ENCODE assay signal across 1 cellular context in the genomic region with DNA sequence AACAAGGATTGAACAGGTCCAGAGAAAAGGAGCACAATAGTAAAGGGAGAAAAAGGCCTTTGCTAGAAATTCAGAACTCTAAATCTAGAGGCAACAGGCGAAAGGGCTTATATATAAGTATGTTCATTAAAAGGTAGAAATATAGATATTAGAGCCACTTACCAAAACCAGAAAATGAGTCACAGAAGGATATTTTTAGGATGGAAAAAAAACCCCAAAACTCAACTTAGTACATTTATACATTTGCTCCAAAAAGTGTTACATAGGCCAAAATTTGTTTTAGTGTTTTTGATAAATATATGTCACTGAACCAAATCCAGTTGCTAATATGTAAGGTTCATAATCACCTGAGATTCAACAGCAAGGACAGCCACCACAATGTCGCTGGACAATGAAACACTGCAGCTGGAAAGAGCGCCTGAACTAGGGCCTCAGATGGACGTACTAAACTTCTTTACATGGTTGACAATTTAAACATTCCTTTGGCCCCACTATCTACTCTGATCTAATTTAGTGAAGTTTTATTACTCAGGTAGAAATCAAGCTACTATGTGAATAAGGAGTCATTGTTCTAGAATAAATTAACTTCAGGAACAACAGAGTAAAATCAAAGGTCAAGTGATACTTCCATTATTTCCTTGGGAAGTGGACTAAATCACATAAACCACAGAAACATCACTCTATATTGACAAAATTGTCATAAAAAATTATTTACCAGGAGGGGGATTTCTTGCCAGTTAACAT.
TF ChIP-seq lines count a peak whose summit lies in the region.

No MANE protein-coding gene starts in this region.

TF ChIP-seq in GM23338, 12 proteins besides CTCF, POLR2A, EP300 and RAD21:
- TF ChIP-seq, protein P1, sequence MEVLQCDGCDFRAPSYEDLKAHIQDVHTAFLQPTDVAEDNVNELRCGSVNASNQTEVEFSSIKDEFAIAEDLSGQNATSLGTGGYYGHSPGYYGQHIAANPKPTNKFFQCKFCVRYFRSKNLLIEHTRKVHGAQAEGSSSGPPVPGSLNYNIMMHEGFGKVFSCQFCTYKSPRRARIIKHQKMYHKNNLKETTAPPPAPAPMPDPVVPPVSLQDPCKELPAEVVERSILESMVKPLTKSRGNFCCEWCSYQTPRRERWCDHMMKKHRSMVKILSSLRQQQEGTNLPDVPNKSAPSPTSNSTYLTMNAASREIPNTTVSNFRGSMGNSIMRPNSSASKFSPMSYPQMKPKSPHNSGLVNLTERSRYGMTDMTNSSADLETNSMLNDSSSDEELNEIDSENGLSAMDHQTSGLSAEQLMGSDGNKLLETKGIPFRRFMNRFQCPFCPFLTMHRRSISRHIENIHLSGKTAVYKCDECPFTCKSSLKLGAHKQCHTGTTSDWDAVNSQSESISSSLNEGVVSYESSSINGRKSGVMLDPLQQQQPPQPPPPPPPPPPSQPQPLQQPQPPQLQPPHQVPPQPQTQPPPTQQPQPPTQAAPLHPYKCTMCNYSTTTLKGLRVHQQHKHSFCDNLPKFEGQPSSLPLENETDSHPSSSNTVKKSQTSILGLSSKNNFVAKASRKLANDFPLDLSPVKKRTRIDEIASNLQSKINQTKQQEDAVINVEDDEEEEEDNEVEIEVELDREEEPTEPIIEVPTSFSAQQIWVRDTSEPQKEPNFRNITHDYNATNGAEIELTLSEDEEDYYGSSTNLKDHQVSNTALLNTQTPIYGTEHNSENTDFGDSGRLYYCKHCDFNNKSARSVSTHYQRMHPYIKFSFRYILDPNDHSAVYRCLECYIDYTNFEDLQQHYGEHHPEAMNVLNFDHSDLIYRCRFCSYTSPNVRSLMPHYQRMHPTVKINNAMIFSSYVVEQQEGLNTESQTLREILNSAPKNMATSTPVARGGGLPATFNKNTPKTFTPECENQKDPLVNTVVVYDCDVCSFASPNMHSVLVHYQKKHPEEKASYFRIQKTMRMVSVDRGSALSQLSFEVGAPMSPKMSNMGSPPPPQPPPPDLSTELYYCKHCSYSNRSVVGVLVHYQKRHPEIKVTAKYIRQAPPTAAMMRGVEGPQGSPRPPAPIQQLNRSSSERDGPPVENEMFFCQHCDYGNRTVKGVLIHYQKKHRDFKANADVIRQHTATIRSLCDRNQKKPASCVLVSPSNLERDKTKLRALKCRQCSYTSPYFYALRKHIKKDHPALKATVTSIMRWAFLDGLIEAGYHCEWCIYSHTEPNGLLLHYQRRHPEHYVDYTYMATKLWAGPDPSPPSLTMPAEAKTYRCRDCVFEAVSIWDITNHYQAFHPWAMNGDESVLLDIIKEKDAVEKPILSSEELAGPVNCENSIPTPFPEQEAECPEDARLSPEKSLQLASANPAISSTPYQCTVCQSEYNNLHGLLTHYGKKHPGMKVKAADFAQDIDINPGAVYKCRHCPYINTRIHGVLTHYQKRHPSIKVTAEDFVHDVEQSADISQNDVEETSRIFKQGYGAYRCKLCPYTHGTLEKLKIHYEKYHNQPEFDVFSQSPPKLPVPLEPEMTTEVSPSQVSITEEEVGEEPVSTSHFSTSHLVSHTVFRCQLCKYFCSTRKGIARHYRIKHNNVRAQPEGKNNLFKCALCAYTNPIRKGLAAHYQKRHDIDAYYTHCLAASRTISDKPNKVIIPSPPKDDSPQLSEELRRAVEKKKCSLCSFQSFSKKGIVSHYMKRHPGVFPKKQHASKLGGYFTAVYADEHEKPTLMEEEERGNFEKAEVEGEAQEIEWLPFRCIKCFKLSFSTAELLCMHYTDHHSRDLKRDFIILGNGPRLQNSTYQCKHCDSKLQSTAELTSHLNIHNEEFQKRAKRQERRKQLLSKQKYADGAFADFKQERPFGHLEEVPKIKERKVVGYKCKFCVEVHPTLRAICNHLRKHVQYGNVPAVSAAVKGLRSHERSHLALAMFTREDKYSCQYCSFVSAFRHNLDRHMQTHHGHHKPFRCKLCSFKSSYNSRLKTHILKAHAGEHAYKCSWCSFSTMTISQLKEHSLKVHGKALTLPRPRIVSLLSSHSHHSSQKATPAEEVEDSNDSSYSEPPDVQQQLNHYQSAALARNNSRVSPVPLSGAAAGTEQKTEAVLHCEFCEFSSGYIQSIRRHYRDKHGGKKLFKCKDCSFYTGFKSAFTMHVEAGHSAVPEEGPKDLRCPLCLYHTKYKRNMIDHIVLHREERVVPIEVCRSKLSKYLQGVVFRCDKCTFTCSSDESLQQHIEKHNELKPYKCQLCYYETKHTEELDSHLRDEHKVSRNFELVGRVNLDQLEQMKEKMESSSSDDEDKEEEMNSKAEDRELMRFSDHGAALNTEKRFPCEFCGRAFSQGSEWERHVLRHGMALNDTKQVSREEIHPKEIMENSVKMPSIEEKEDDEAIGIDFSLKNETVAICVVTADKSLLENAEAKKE (CRISPR knock-in tag; IDR thresholded peaks at IDR 0.05) = no peak
- TF ChIP-seq POLR2AphosphoS5 (IDR thresholded peaks at IDR 0.05; ENCODE audit: low read depth) (no peak), NANOG (IDR thresholded peaks at IDR 0.05; ENCODE audit: borderline replicate concordance) (no peak), CREB1 (CRISPR knock-in tag; IDR thresholded peaks at IDR 0.05; ENCODE audit: low read depth) (no peak), STAT1 (IDR thresholded peaks at IDR 0.05; ENCODE audit: unreplicated experiment) (no peak), JUNB (IDR thresholded peaks at IDR 0.05; ENCODE audit: unreplicated experiment) (no peak), ZNF331 (CRISPR knock-in tag; IDR thresholded peaks at IDR 0.05; ENCODE audit: low read depth) (no peak)
- TF ChIP-seq, protein P2, sequence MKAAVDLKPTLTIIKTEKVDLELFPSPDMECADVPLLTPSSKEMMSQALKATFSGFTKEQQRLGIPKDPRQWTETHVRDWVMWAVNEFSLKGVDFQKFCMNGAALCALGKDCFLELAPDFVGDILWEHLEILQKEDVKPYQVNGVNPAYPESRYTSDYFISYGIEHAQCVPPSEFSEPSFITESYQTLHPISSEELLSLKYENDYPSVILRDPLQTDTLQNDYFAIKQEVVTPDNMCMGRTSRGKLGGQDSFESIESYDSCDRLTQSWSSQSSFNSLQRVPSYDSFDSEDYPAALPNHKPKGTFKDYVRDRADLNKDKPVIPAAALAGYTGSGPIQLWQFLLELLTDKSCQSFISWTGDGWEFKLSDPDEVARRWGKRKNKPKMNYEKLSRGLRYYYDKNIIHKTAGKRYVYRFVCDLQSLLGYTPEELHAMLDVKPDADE (IDR thresholded peaks at IDR 0.05) = no peak
- TF ChIP-seq, protein P3, sequence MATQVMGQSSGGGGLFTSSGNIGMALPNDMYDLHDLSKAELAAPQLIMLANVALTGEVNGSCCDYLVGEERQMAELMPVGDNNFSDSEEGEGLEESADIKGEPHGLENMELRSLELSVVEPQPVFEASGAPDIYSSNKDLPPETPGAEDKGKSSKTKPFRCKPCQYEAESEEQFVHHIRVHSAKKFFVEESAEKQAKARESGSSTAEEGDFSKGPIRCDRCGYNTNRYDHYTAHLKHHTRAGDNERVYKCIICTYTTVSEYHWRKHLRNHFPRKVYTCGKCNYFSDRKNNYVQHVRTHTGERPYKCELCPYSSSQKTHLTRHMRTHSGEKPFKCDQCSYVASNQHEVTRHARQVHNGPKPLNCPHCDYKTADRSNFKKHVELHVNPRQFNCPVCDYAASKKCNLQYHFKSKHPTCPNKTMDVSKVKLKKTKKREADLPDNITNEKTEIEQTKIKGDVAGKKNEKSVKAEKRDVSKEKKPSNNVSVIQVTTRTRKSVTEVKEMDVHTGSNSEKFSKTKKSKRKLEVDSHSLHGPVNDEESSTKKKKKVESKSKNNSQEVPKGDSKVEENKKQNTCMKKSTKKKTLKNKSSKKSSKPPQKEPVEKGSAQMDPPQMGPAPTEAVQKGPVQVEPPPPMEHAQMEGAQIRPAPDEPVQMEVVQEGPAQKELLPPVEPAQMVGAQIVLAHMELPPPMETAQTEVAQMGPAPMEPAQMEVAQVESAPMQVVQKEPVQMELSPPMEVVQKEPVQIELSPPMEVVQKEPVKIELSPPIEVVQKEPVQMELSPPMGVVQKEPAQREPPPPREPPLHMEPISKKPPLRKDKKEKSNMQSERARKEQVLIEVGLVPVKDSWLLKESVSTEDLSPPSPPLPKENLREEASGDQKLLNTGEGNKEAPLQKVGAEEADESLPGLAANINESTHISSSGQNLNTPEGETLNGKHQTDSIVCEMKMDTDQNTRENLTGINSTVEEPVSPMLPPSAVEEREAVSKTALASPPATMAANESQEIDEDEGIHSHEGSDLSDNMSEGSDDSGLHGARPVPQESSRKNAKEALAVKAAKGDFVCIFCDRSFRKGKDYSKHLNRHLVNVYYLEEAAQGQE (IDR thresholded peaks at IDR 0.05; ENCODE audit: unreplicated experiment) = no peak
